In genomic region chr11:76153609-76153949, GRCh38 we compare ENCODE assay signal across 1 cellular context.
TF ChIP-seq lines count a peak whose summit lies in the region.

No MANE protein-coding gene starts in this region.

TF ChIP-seq in HepG2, 621 proteins besides CTCF, POLR2A, EP300 and RAD21 (continued from another document):
- TF ChIP-seq ZNF609 (CRISPR knock-in tag; IDR thresholded peaks at IDR 0.05; ENCODE audit: borderline replicate concordance) (peak; percentile 42; the same call in 1 of the 2 replicates), HNF1B (CRISPR knock-in tag; IDR thresholded peaks at IDR 0.05) (0 out of 2 replicates have a peak, but pooled peaks have one; percentile 4), PPARG (CRISPR knock-in tag; conservative IDR thresholded peaks at IDR 0.05) (peak; percentile 71), HMGXB4 (CRISPR knock-in tag; IDR thresholded peaks at IDR 0.05; ENCODE audit: borderline replicate concordance in 1 of 2, low read depth in 1 of 2) (0 out of 4 replicates have a peak, but pooled peaks of 1 of the 2 experiments have one; percentile 12), ARID4A (CRISPR knock-in tag; IDR thresholded peaks at IDR 0.05; ENCODE audit: borderline replicate concordance) (no peak), ELK4 (CRISPR knock-in tag; IDR thresholded peaks at IDR 0.05; ENCODE audit: borderline replicate concordance) (no peak), ERF (CRISPR knock-in tag; IDR thresholded peaks at IDR 0.05) (peak; percentile 17; the same call in 1 of the 2 replicates), IKZF5 (CRISPR knock-in tag; IDR thresholded peaks at IDR 0.05) (0 out of 2 replicates have a peak, but pooled peaks have one; percentile 11), RFXAP (CRISPR knock-in tag; IDR thresholded peaks at IDR 0.05; ENCODE audit: borderline replicate concordance) (0 out of 2 replicates have a peak, but pooled peaks have one; percentile 18), ZNF230 (CRISPR knock-in tag; IDR thresholded peaks at IDR 0.05) (0 out of 2 replicates have a peak, but pooled peaks have one; percentile 9), ZKSCAN5 (CRISPR knock-in tag; IDR thresholded peaks at IDR 0.05) (0 out of 2 replicates have a peak, but pooled peaks have one; percentile 0), CEBPB (IDR thresholded peaks at IDR 0.05; ENCODE audit: borderline replicate concordance, low read depth, low read length) (0 out of 2 replicates have a peak, but pooled peaks have one; percentile 4), ZNF574 (CRISPR knock-in tag; IDR thresholded peaks at IDR 0.05) (peak; percentile 5; the same call in 1 of the 2 replicates)
